Comparison of ENCODE assay signal across 2 cellular contexts in genomic region chr5:119357309-119357708, GRCh38.
TF ChIP-seq lines count a peak whose summit lies in the region.

No MANE protein-coding gene starts in this region.

TF ChIP-seq in liver, 16 proteins besides CTCF, POLR2A, EP300 and RAD21 (continued from another document):
- TF ChIP-seq REST (IDR thresholded peaks at IDR 0.05) = no peak
- TF ChIP-seq NR2F2 (IDR thresholded peaks at IDR 0.05) = no peak
- no peak for TF ChIP-seq EGR1 (IDR thresholded peaks at IDR 0.05; ENCODE audit: low read depth in 2 of 2)
- no peak for TF ChIP-seq ATF3 (IDR thresholded peaks at IDR 0.05)
- no peak for TF ChIP-seq HNF4G (IDR thresholded peaks at IDR 0.05)
- TF ChIP-seq MAX (IDR thresholded peaks at IDR 0.05) = no peak
- TF ChIP-seq ZBTB33 (IDR thresholded peaks at IDR 0.05) = no peak
- no peak for TF ChIP-seq SP1 (IDR thresholded peaks at IDR 0.05)
- TF ChIP-seq JUND (IDR thresholded peaks at IDR 0.05) = no peak
- no peak for TF ChIP-seq YY1 (IDR thresholded peaks at IDR 0.05)

TF ChIP-seq in HepG2, 621 proteins besides CTCF, POLR2A, EP300 and RAD21 (continued from another document):
- TF ChIP-seq ZNF597 (CRISPR knock-in tag; IDR thresholded peaks at IDR 0.05) (no peak), HMGXB3 (CRISPR knock-in tag; IDR thresholded peaks at IDR 0.05; ENCODE audit: borderline replicate concordance) (no peak), MZF1 (CRISPR knock-in tag; IDR thresholded peaks at IDR 0.05; ENCODE audit: borderline replicate concordance) (no peak)
TF ChIP-seq in HepG2: peak in this region for 0.
